Comparison of ENCODE assay signal across 8 cellular contexts in the genomic region with DNA sequence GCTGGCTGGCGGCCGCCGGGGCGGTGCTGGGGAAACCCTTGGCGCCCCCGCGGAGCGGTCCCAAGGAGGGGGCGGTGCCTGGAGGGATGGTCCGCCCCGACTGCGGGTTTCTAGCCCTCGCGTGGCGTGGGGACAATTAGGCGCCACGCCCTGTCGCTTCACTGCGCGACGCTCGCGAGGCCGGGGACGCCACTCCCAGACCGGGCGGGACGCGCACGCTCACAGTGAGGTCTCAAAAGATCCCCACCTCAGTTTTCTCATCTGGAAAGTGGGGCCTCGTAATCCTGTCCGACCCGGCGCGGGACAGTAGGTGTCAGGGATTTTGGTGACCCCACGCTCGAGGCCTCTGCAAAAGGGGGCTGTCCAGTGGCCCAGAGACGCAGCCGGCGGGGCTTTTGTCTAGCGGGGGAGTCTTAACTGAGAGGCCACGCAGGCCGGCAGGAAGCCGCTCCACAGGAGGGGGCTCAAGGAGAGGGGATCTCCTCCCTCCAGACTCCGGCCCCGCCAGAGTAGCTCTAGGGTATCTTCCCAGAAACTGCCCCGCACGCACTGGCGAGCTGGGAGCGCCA. TPM values are rescaled to one million over a fixed set of nuclear protein-coding genes. Genes with fewer than 3 reads are reported as not detected.
A peak's percentile ranks its signal among the peaks of the same experiment; 100 is the strongest.
DNase-seq lines count a peak whose midpoint lies in the region; ATAC-seq and TF ChIP-seq lines count a peak whose summit lies in the region.

No MANE protein-coding gene starts in this region.

- TF ChIP-seq CTCF in RWPE2 (IDR thresholded peaks at IDR 0.05; ENCODE audit: poor library complexity, severe bottlenecking) (peak; percentile 19), omental fat pad (IDR thresholded peaks at IDR 0.05) (no peak), thoracic aorta (IDR thresholded peaks at IDR 0.05) (no peak)

- peak; percentile 48 for ATAC-seq in GM19395 (IDR thresholded peaks at IDR 0.05; ENCODE audit: unreplicated experiment)
- peak; percentile 34 for ATAC-seq in HG03520 (IDR thresholded peaks at IDR 0.05; ENCODE audit: unreplicated experiment)
- ATAC-seq in RWPE2 (ENCODE audit: low read depth): peak; percentile 51
- ATAC-seq in omental fat pad (ENCODE audit: low FRiP score): peak; percentile 82
- peak; percentile 0 for ATAC-seq in thoracic aorta (ENCODE audit: insufficient number of reproducible peaks, low FRiP score, low read depth)

- H3K27ac ChIP-seq in RWPE2 (ENCODE audit: poor library complexity, severe bottlenecking) (peak overlapping the region; percentile 73), thoracic aorta (peak overlapping the region; percentile 96 to 99)

- no peaks in the 10 kb centered on the region for H3K9me3 ChIP-seq in RWPE2 (ENCODE audit: severe bottlenecking)
- H3K9me3 ChIP-seq in thoracic aorta: no peaks in the 10 kb centered on the region

- DNase-seq in C1 segment of cervical spinal cord (lab: John Stamatoyannopoulos, UW) (peak in 9 of 14 donors; percentile 42 to 85 (median 74)), RWPE2 (ENCODE audit: low spot score) (no peak), activated gamma-delta T cell treated with Interleukin-2 at 50 U/mL for 16 hours (peak; percentile 88), foreskin melanocyte (peak; percentile 54), omental fat pad (ENCODE audit: low spot score) (peak; percentile 48), thoracic aorta (ENCODE audit: low spot score) (peak; percentile 19)

- H3K4me1 ChIP-seq in RWPE2 (ENCODE audit: insufficient read depth, poor library complexity, severe bottlenecking) (peaks cover 8% of the 10 kb centered on the region), thoracic aorta (ENCODE audit: control insufficient read depth in 1 of 2, low read depth in 2 of 2) (peaks cover 11 to 31% of the 10 kb centered on the region in 2 donors)

- H3K4me3 ChIP-seq in RWPE2 (ENCODE audit: severe bottlenecking): peak overlapping the region; percentile 70
- peak overlapping the region; percentile 99 for H3K4me3 ChIP-seq in thoracic aorta

- H3K36me3 ChIP-seq in RWPE2 (ENCODE audit: low read depth) (peaks cover 11% of the 10 kb centered on the region), thoracic aorta (peaks cover 9% of the 10 kb centered on the region)

- H3K27me3 ChIP-seq in RWPE2 (ENCODE audit: insufficient read depth, poor library complexity, severe bottlenecking) (no peaks in the 10 kb centered on the region), thoracic aorta (replicated peaks; ENCODE audit: insufficient read depth) (no peaks in the 10 kb centered on the region)

RNA-seq across cellular contexts. Expression of a gene that starts 0.8 kb away (rescaled TPM):
- 100 to 1,000 TPM in 2 of 4 donors, 10 to 100 TPM in 2; 83.8 to 153 (median 103) TPM for total RNA-seq in omental fat pad
- 100 to 1,000 TPM; 114 to 156 TPM for total RNA-seq in thoracic aorta

Comparison
In these comparisons a context has a peak if more than half of its experiments do, and no peak if none do; other contexts are left out.
1. ATAC-seq: peak in every context shown above with its lines; median percentile 82 in omental fat pad; 51 in RWPE2; 48 in GM19395; 34 in HG03520; 0 in thoracic aorta.